8 cellular contexts compared by ENCODE assay signal in genomic region chr20:48831702-48832422, GRCh38. TPM values are rescaled to one million over a fixed set of nuclear protein-coding genes. Genes with fewer than 3 reads are reported as not detected.
DNase-seq lines count a peak whose midpoint lies in the region; ATAC-seq and TF ChIP-seq lines count a peak whose summit lies in the region.

No MANE protein-coding gene starts in this region.

- peaks cover 41% of the 10 kb centered on the region for H3K4me1 Mint-ChIP-seq in activated B cell treated with CpG ODN at 0.5 μM for 24 hours

- intact Hi-C loops in activated B cell treated with CpG ODN at 0.5 μM for 24 hours (cut with micrococcal nuclease) = loop anchor here (1.0 kb wide), 1 partner anchor 14 kb away; no protein-coding TSS in a partner anchor

- H3K36me3 Mint-ChIP-seq in activated B cell treated with CpG ODN at 0.5 μM for 24 hours (ENCODE audit: low read depth) = peaks cover 3% of the 10 kb centered on the region

- peak overlapping the region; percentile 85 for H3K27ac Mint-ChIP-seq in activated B cell treated with CpG ODN at 0.5 μM for 24 hours

- no peak for ATAC-seq in activated B cell treated with CpG ODN at 0.5 μM for 24 hours (ENCODE audit: low read depth)
- ATAC-seq in GM19467 (IDR thresholded peaks at IDR 0.05; ENCODE audit: unreplicated experiment) = no peak
- no peak for ATAC-seq in GM18520 (IDR thresholded peaks at IDR 0.05; ENCODE audit: unreplicated experiment)

- H3K9me3 Mint-ChIP-seq in activated B cell treated with CpG ODN at 0.5 μM for 24 hours = no peaks in the 10 kb centered on the region

- CTCF ChIA-PET in activated B cell treated with CpG ODN at 0.5 μM for 24 hours (lab: Charles Lee) = interaction anchor here (1.1 to 2.2 kb wide), 4 partner anchors 9 to 174 kb away, joined by 3 to 10 read pairs (median 7); no protein-coding TSS in a partner anchor

- no peaks in the 10 kb centered on the region for H3K27me3 Mint-ChIP-seq in activated B cell treated with CpG ODN at 0.5 μM for 24 hours

- POLR2A ChIA-PET in activated B cell treated with CpG ODN at 0.5 μM for 24 hours (lab: Charles Lee) = interaction anchor here (0.6 to 3.0 kb wide), 5 partner anchors 10 to 119 kb away, joined by 4 to 14 read pairs (median 5); no protein-coding TSS in a partner anchor

- peak overlapping the region; percentile 24 for H3K27ac ChIP-seq in temporal lobe (ENCODE audit: low read depth, low read length)

- peak; percentile 54 for DNase-seq in HT1080 (ENCODE audit: low read depth)
- no peak for DNase-seq in activated B cell treated with CpG ODN at 0.5 μM for 24 hours
- peak; percentile 65 for DNase-seq in kidney tubule cell (ENCODE audit: low spot score)
- DNase-seq in NCI-H2196 treated with DMSO at 0.1 percent for 48 hours (lab: John Stamatoyannopoulos, UW; ENCODE audit: unreplicated experiment) = no peak
- no peak for DNase-seq in stimulated activated CD4-positive, alpha-beta T cell treated with anti-CD3 and anti-CD28 coated beads, Interleukin-2, amount 100 ng/mL, for 24 hours

- H3K4me3 Mint-ChIP-seq in activated B cell treated with CpG ODN at 0.5 μM for 24 hours = peak overlapping the region; percentile 59

- TF ChIP-seq CTCF in activated B cell treated with CpG ODN at 0.5 μM for 24 hours (IDR thresholded peaks at IDR 0.05) = no peak

RNA-seq across cellular contexts. Expression of gene PREX1, which starts 4.1 kb away (rescaled TPM):
- total RNA-seq in HT1080 (2014; rRNA removed; shearing (Covaris generic)) = 32.6 and 36.3 TPM in 2 replicates
- polyA plus RNA-seq in HT1080 (2015; cell fraction: cytosol; rRNA removed) = 24.7 TPM in 2 replicates
- 21.9 and 25.8 TPM in 2 replicates for polyA plus RNA-seq in HT1080 (2015; cell fraction: nucleus; rRNA removed)
- total RNA-seq in activated B cell treated with CpG ODN at 0.5 μM for 24 hours (65.0 and 71.4 TPM in 2 replicates), temporal lobe (16.0 TPM)

Comparison
In these comparisons a context has a peak if more than half of its experiments do, and no peak if none do; other contexts are left out.
1. DNase-seq: peak in HT1080 (single experiment) and kidney tubule cell (single experiment); none in activated B cell treated with CpG ODN at 0.5 μM for 24 hours (single experiment), NCI-H2196 treated with DMSO at 0.1 percent for 48 hours (single experiment) and stimulated activated CD4-positive, alpha-beta T cell treated with anti-CD3 and anti-CD28 coated beads, Interleukin-2, amount 100 ng/mL, for 24 hours (0 of 2).